Comparison of ENCODE assay signal across 10 cellular contexts in the genomic region with DNA sequence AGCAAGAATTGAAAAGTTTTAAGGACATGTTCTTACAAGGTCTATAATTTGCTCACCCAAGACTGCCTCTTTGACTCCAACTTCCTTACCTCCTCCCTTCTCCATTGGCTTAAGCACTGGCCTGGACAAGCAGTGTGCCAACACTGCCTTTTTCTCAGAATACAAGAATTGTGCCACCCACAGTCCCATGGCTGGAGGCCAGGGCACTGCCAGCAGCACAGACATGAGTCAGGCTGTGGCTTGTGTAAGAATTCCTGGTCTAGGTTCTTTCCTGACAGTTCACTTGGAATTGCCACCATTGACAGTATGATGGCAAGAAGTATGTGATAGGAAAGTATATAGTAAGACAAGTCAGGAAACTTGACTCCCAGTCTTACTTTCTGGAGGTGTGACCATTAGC.
A peak's percentile ranks its signal among the peaks of the same experiment; 100 is the strongest.
DNase-seq lines count a peak whose midpoint lies in the region; ATAC-seq, FAIRE-seq and TF ChIP-seq lines count a peak whose summit lies in the region.
"Had no signal": no experiment of that assay in that cellular context is flagged by ENCODE, and none has a peak within 500 bp of the region (broad histone marks: within the 10 kb centered on the region; RNA-seq: fewer than 3 reads in every experiment).

No MANE protein-coding gene starts in this region.

- no peak overlapping the region for H2BK5ac ChIP-seq in H1 (ENCODE audit: low read depth, low read length)

- H4K8ac ChIP-seq in H1 (ENCODE audit: extremely low read depth, insufficient read depth, low read length) = no peak overlapping the region

- no peak overlapping the region for H3K18ac ChIP-seq in H1 (ENCODE audit: extremely low read depth, low read length)

- no peak overlapping the region for H3K14ac ChIP-seq in H1 (ENCODE audit: insufficient read length)

- CTCF ChIA-PET in H1 (lab: Charles Lee; ENCODE audit: partially characterized antibody) = no interaction called here

- ATAC-seq in aorta (ENCODE audit: low FRiP score) = peak; percentile 91
- ATAC-seq in HG02678 (IDR thresholded peaks at IDR 0.05; ENCODE audit: unreplicated experiment) = no peak
- ATAC-seq in HG02938 (IDR thresholded peaks at IDR 0.05; ENCODE audit: unreplicated experiment) = no peak

- H2AFZ ChIP-seq in H1 (ENCODE audit: low read length) = no peak overlapping the region; the same call in 1 of the 2 replicates

- no peak overlapping the region for H3K9ac ChIP-seq in H1 (replicated peaks in 1 of 4; ENCODE audit: extremely low read depth in 1 of 4, low read depth in 3 of 4, low read length in 3 of 4)

- no peaks in the 10 kb centered on the region for H3K27me3 ChIP-seq in H1 (replicated peaks in 1 of 4; ENCODE audit: control insufficient read depth in 3 of 4, extremely low read depth in 1 of 4, insufficient read depth in 3 of 4, low read length in 3 of 4)
- no peaks in the 10 kb centered on the region for H3K27me3 ChIP-seq in aorta (ENCODE audit: control insufficient read depth in 1 of 2, insufficient read depth in 2 of 2, low read length in 1 of 2)

- H3K27ac ChIP-seq in H1 (ENCODE audit: low read depth, low read length) = no peak overlapping the region
- H3K27ac ChIP-seq in aorta (ENCODE audit: low read depth in 1 of 2, low read length in 2 of 2) = no peak overlapping the region
- H3K27ac ChIP-seq: WERI-Rb-1 had no signal

- no peak overlapping the region for H3K23ac ChIP-seq in H1 (ENCODE audit: insufficient read length)

- H4K91ac ChIP-seq in H1 (replicated peaks; ENCODE audit: insufficient read length, low read length) = no peak overlapping the region

- H2BK120ac ChIP-seq in H1 (replicated peaks; ENCODE audit: low read depth, low read length) = no peak overlapping the region

- POLR2A ChIA-PET in H1 (lab: Charles Lee; ENCODE audit: partially characterized antibody) = no interaction called here

- H4K5ac ChIP-seq in H1 (ENCODE audit: insufficient read length, low read depth, low read length) = no peak overlapping the region

- peaks cover 0 to 2% (median 0%) of the 10 kb centered on the region in 4 experiments; a peak in 1 of 7 replicates for H3K4me1 ChIP-seq in H1 (replicated peaks in 1 of 4; ENCODE audit: control insufficient read depth in 3 of 4, insufficient read depth in 4 of 4, low read length in 3 of 4)
- no peaks in the 10 kb centered on the region for H3K4me1 ChIP-seq in aorta (ENCODE audit: control insufficient read depth in 1 of 2, insufficient read depth in 2 of 2, low read length in 2 of 2)

- H3K79me1 ChIP-seq in H1 (ENCODE audit: low read depth, low read length) = no peaks in the 10 kb centered on the region

- no peaks in the 10 kb centered on the region for H3K79me2 ChIP-seq in H1 (ENCODE audit: control insufficient read depth in 1 of 2, insufficient read depth in 2 of 2, low read length in 2 of 2)

- H3K4me2 ChIP-seq in H1 (ENCODE audit: insufficient read depth in 1 of 2, low read depth in 2 of 2, low read length in 2 of 2) = no peak overlapping the region

- intact Hi-C loops in aorta (cut with DNase I) = no loop called here

- no peaks in the 10 kb centered on the region; the same call in 1 of the 2 replicates for H3K23me2 ChIP-seq in H1 (ENCODE audit: low read depth, low read length)

- H2BK15ac ChIP-seq in H1 (ENCODE audit: low read length) = 0 out of 2 replicates have a peak overlapping the region, but pooled peaks have one; percentile 25

- no peak overlapping the region for H2AK5ac ChIP-seq in H1 (ENCODE audit: low read depth, low read length)

- H4K20me1 ChIP-seq in H1 (replicated peaks in 1 of 2; ENCODE audit: control insufficient read depth in 1 of 2, insufficient read depth in 2 of 2, low read length in 2 of 2) = no peaks in the 10 kb centered on the region

- no peak overlapping the region for H3K4ac ChIP-seq in H1 (replicated peaks; ENCODE audit: insufficient read length, low read depth, low read length)

- no peak overlapping the region for H3K4me3 ChIP-seq in H1 (ENCODE audit: extremely low read depth in 1 of 4, insufficient read depth in 2 of 4, low read depth in 3 of 4, low read length in 4 of 4)
- no peak overlapping the region for H3K4me3 ChIP-seq in aorta (ENCODE audit: low read length in 2 of 2)

- no peak overlapping the region for H2BK20ac ChIP-seq in H1 (ENCODE audit: low read length)

- TF ChIP-seq EP300 in H1 (IDR thresholded peaks at IDR 0.05; ENCODE audit: borderline replicate concordance in 1 of 2, low read depth in 2 of 2, low read length in 2 of 2) = no peak

- no peaks in the 10 kb centered on the region for H3K36me3 ChIP-seq in H1 (ENCODE audit: control insufficient read depth in 2 of 4, insufficient read depth in 4 of 4, low read length in 3 of 4)
- no peaks in the 10 kb centered on the region for H3K36me3 ChIP-seq in aorta (ENCODE audit: control insufficient read depth in 1 of 2, insufficient read depth in 2 of 2, low read length in 1 of 2)
- H3K36me3 ChIP-seq: WERI-Rb-1 had no signal

- TF ChIP-seq POLR2A in H1 (IDR thresholded peaks at IDR 0.05; ENCODE audit: control extremely low read depth in 1 of 2, low read depth in 2 of 2, low read length in 2 of 2) = no peak

- FAIRE-seq in H1 (lab: Jason Lieb, UNC) = no peak
- FAIRE-seq: A204.1 had no signal

- no peak overlapping the region for H3K56ac ChIP-seq in H1 (replicated peaks; ENCODE audit: insufficient read length, low read depth, low read length)

- no peak overlapping the region for H2BK12ac ChIP-seq in H1 (ENCODE audit: low read depth, low read length)

- TF ChIP-seq CTCF in H1 (IDR thresholded peaks at IDR 0.05; ENCODE audit: control extremely low read depth in 1 of 3, insufficient read depth in 1 of 3, low read depth in 1 of 3, low read length in 3 of 3) = no peak

- TF ChIP-seq RAD21 in H1 (IDR thresholded peaks at IDR 0.05 in 1 of 2, conservative IDR thresholded peaks at IDR 0.05 in 1 of 2; ENCODE audit: low read depth in 2 of 2, low read length in 2 of 2) = no peak

- H3K9me3 ChIP-seq in H1 (ENCODE audit: insufficient read depth in 2 of 2, low read depth in 1 of 2, low read length in 1 of 2) = no peaks in the 10 kb centered on the region
- H3K9me3 ChIP-seq in aorta (ENCODE audit: control insufficient read depth, low read length) = no peaks in the 10 kb centered on the region

- DNase-seq in DMS53 (lab: John Stamatoyannopoulos, UW) = peak; percentile 18
- DNase-seq in DMS53 treated with DMSO at 0.1 percent for 48 hours (lab: John Stamatoyannopoulos, UW; ENCODE audit: unreplicated experiment) = no peak
- DNase-seq in H1 (ENCODE audit: low read depth in 1 of 2, low spot score in 2 of 2) = no peak
- peak; percentile 38 to 70 for DNase-seq in lung microvascular endothelial cell (ENCODE audit: low read depth in 2 of 2)
- peak; percentile 94 to 95 for DNase-seq in aorta
- DNase-seq in activated T-cell treated with anti-CD3 and anti-CD28 coated beads, Interleukin-2, amount 50 U/mL, for 48 hours = no peak
- DNase-seq: WERI-Rb-1 had no signal

TF ChIP-seq in H1, 55 proteins besides CTCF, POLR2A, EP300 and RAD21:
- no peak for TF ChIP-seq MAFK (IDR thresholded peaks at IDR 0.05; ENCODE audit: low read depth, low read length)
- TF ChIP-seq BACH1 (IDR thresholded peaks at IDR 0.05; ENCODE audit: low read length) = no peak
- no peak for TF ChIP-seq JUND (IDR thresholded peaks at IDR 0.05; ENCODE audit: low read length)

Comparison
In these comparisons a context has a peak if more than half of its experiments do, and no peak if none do; other contexts are left out.
1. DNase-seq: peak in DMS53 (single experiment), lung microvascular endothelial cell (2 of 2) and aorta (2 of 2); none in DMS53 treated with DMSO at 0.1 percent for 48 hours (single experiment), H1 (0 of 2) and activated T-cell treated with anti-CD3 and anti-CD28 coated beads, Interleukin-2, amount 50 U/mL, for 48 hours (0 of 2).